In genomic region chr19:15790096-15790495, GRCh38 we compare ENCODE assay signal across 26 cellular contexts. TPM values are rescaled to one million over a fixed set of nuclear protein-coding genes. Genes with fewer than 3 reads are reported as not detected.
"Had no signal": no experiment of that assay in that cellular context is flagged by ENCODE, and none has a peak within 500 bp of the region (broad histone marks: within the 10 kb centered on the region; RNA-seq: fewer than 3 reads in every experiment).

No MANE protein-coding gene starts in this region.

- H3K4me1 ChIP-seq: colonic mucosa, gastrocnemius medialis, heart right ventricle, prostate gland, right atrium auricular region, suprapubic skin had no signal

- ATAC-seq: activated CD8-positive, alpha-beta memory T cell treated with anti-CD3 and anti-CD28 coated beads, Interleukin-2, amount 10 ng/mL, durations not matched to agents 7 days and 5 days; activated naive CD8-positive, alpha-beta T cell treated with anti-CD3 and anti-CD28 coated beads, Interleukin-2, amount 50 U/mL, for 24 hours; activated T-helper 17 cell treated with anti-CD3 and anti-CD28 coated beads, Interleukin-2, amount 50 U/mL, for 72 hours; gastrocnemius medialis; heart right ventricle; left ventricle myocardium superior had no signal

- H3K4me3 ChIP-seq: colonic mucosa, gastrocnemius medialis, heart right ventricle, prostate gland, right atrium auricular region, suprapubic skin had no signal

- H3K36me3 ChIP-seq: brain microvascular endothelial cell, colonic mucosa, gastrocnemius medialis, heart right ventricle, prostate gland, right atrium auricular region, suprapubic skin had no signal

- DNase-seq: activated B cell treated with CpG ODN at 0.5 μM for 24 hours; activated CD4-positive, alpha-beta memory T cell treated with anti-CD3 and anti-CD28 coated beads, Interleukin-2, amount 10 ng/mL, durations not matched to agents 7 days and 5 days; activated CD4-positive, alpha-beta T cell treated with anti-CD3 and anti-CD28 coated beads for 4 hours; activated CD8-positive, alpha-beta memory T cell treated with anti-CD3 and anti-CD28 coated beads, Interleukin-2, amount 10 ng/mL, durations not matched to agents 7 days and 5 days; activated naive CD4-positive, alpha-beta T cell treated with anti-CD3 and anti-CD28 coated beads, Interleukin-2, amount 10 ng/mL, durations not matched to agents 7 days and 5 days; activated naive CD8-positive, alpha-beta T cell treated with anti-CD3 and anti-CD28 coated beads, Interleukin-2, amount 50 U/mL, for 24 hours; aorta; brain microvascular endothelial cell; central memory CD4-positive, alpha-beta T cell; colonic mucosa; erythroblast; gastrocnemius medialis; heart right ventricle; left ventricle myocardium superior; naive B cell; stimulated activated CD4-positive, alpha-beta T cell treated with anti-CD3 and anti-CD28 coated beads, Interleukin-2, amount 100 ng/mL, for 24 hours; SW 1271; T-helper 2 cell; trophoblast cell had no signal

- H3K9me3 ChIP-seq: colonic mucosa, gastrocnemius medialis, heart right ventricle, prostate gland, right atrium auricular region, suprapubic skin had no signal

- H3K27ac ChIP-seq: brain microvascular endothelial cell, colonic mucosa, gastrocnemius medialis, heart right ventricle, prostate gland, right atrium auricular region, suprapubic skin had no signal

- H3K27me3 ChIP-seq: brain microvascular endothelial cell, colonic mucosa, gastrocnemius medialis, right atrium auricular region had no signal

RNA-seq across cellular contexts. Expression of gene OR10H5, which starts 2.6 kb away (rescaled TPM):
- total RNA-seq: activated B cell treated with CpG ODN at 0.5 μM for 24 hours; activated CD4-positive, alpha-beta memory T cell treated with anti-CD3 and anti-CD28 coated beads, Interleukin-2, amount 10 ng/mL, durations not matched to agents 7 days and 5 days; activated CD8-positive, alpha-beta memory T cell treated with anti-CD3 and anti-CD28 coated beads, Interleukin-2, amount 10 ng/mL, durations not matched to agents 7 days and 5 days; activated T-helper 17 cell treated with anti-CD3 and anti-CD28 coated beads, Interleukin-2, amount 50 U/mL, for 72 hours; aorta; colonic mucosa; gastrocnemius medialis; heart right ventricle; kidney epithelial cell; left ventricle myocardium superior; neural crest cell; osteoblast; prostate gland; right atrium auricular region; suprapubic skin had no signal

RNA-seq across cellular contexts. Expression of gene OR10H1, which starts 25.4 kb away (rescaled TPM):
- total RNA-seq: activated B cell treated with CpG ODN at 0.5 μM for 24 hours; activated CD4-positive, alpha-beta memory T cell treated with anti-CD3 and anti-CD28 coated beads, Interleukin-2, amount 10 ng/mL, durations not matched to agents 7 days and 5 days; activated CD8-positive, alpha-beta memory T cell treated with anti-CD3 and anti-CD28 coated beads, Interleukin-2, amount 10 ng/mL, durations not matched to agents 7 days and 5 days; activated T-helper 17 cell treated with anti-CD3 and anti-CD28 coated beads, Interleukin-2, amount 50 U/mL, for 72 hours; colonic mucosa; gastrocnemius medialis; heart right ventricle; kidney epithelial cell; left ventricle myocardium superior; neural crest cell; osteoblast; right atrium auricular region; suprapubic skin had no signal

RNA-seq across cellular contexts. Expression of gene OR10H3, which starts 52.3 kb away (rescaled TPM):
- total RNA-seq: activated B cell treated with CpG ODN at 0.5 μM for 24 hours; activated CD4-positive, alpha-beta memory T cell treated with anti-CD3 and anti-CD28 coated beads, Interleukin-2, amount 10 ng/mL, durations not matched to agents 7 days and 5 days; activated CD8-positive, alpha-beta memory T cell treated with anti-CD3 and anti-CD28 coated beads, Interleukin-2, amount 10 ng/mL, durations not matched to agents 7 days and 5 days; activated T-helper 17 cell treated with anti-CD3 and anti-CD28 coated beads, Interleukin-2, amount 50 U/mL, for 72 hours; aorta; colonic mucosa; gastrocnemius medialis; heart right ventricle; kidney epithelial cell; left ventricle myocardium superior; neural crest cell; osteoblast; prostate gland; right atrium auricular region; suprapubic skin had no signal
